In the genomic region with DNA sequence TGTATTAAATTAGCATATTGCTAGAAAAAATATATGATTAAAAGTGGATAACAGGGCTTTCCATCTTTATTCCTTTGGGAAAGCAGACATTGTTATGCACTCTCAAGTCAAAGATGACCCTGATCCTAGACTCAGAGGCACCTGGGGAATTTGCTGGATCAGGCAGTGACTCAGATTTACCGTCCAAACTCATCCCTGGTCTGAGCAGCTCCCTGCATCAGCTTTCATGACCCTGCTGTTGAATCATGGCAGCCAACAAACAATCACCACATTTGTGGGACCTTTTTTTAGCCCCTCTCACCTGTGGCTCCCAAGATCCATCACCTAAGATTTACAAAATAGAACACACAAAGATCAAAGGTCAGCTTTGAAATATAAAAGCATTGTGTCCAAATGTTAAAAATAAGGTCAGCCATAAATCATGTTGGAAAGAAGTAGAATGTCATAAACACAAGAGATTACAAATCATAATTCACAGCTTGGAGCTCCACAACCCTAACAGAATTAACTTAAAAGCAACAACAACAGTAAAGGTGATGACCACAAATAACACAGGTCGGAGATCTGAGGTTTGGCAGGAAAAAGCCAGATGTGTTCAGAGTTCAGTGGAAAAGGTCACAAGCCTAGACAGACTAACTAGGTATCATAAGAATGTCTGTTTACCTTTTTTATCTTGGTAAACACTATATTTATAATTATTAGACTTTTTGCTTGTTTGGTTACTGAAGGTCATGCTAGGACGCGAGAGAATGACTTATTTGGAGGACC, we compare ENCODE assay signal across 20 cellular contexts. TPM values are rescaled to one million over a fixed set of nuclear protein-coding genes. Genes with fewer than 3 reads are reported as not detected.
A peak's percentile ranks its signal among the peaks of the same experiment; 100 is the strongest.
DNase-seq lines count a peak whose midpoint lies in the region; ATAC-seq and TF ChIP-seq lines count a peak whose summit lies in the region.
"Had no signal": no experiment of that assay in that cellular context is flagged by ENCODE, and none has a peak within 500 bp of the region (broad histone marks: within the 10 kb centered on the region; RNA-seq: fewer than 3 reads in every experiment).

No MANE protein-coding gene starts in this region.

- TF ChIP-seq POLR2A in adrenal gland (IDR thresholded peaks at IDR 0.05) = no peak

- no peaks in the 10 kb centered on the region for H3K79me1 ChIP-seq in trophoblast cell (ENCODE audit: low read length)

- H2AFZ ChIP-seq in GM23248 (no peak overlapping the region), trophoblast cell (ENCODE audit: insufficient read depth, low read length, poor library complexity) (no peak overlapping the region)

- no peak overlapping the region for H3K14ac ChIP-seq in trophoblast cell (ENCODE audit: low read length)

- no peak overlapping the region for H4K12ac ChIP-seq in trophoblast cell (ENCODE audit: low read depth, low read length)

- DNase-seq in GM23248 (peak; percentile 34), adrenal gland (peak in 6 of 7 donors; percentile 28 to 64 (median 42)), islet precursor cell (peak; percentile 71), trophoblast cell (peak; percentile 33 to 45), cerebellum (ENCODE audit: low spot score) (no peak), T-helper 9 cell (no peak), ureter (ENCODE audit: low spot score) (no peak)
- DNase-seq: Caco-2, DMS53, KG1, MG63, NCI-H1092 treated with DMSO at 0.1 percent for 48 hours, NCI-H1694, NCI-H2107, NCI-H345, NCI-H69, PC-3 had no signal

- H3K36me3 ChIP-seq in GM23248 (ENCODE audit: low read depth) (no peaks in the 10 kb centered on the region), adrenal gland (replicated peaks in 1 of 2) (no peaks in the 10 kb centered on the region), trophoblast cell (ENCODE audit: control insufficient read depth in 1 of 2, insufficient read depth in 2 of 2, low read length in 2 of 2) (no peaks in the 10 kb centered on the region)
- H3K36me3 ChIP-seq: MG63 had no signal

- H3F3A ChIP-seq in GM23248 (ENCODE audit: insufficient read depth) = no peaks in the 10 kb centered on the region

- WGBS in GM23248 (ENCODE audit: low coverage in 1 of 2, low lambda C conversion rate in 2 of 2, missing lambda C conversion rate in 2 of 2), 2 experiments = 85 to 86% methylated on average over 4 of the region's 4 CpGs
- 32 to 55% (median 50%) methylated on average over 4 of the region's 4 CpGs for WGBS in adrenal gland, 4 donors
- no CpG with 5 or more reads among the region's 4 CpGs for WGBS in trophoblast cell (ENCODE audit: extremely low coverage, insufficient coverage, insufficient read length)

- H3K9me3 ChIP-seq in GM23248 (ENCODE audit: low read depth) (no peaks in the 10 kb centered on the region), adrenal gland (replicated peaks in 1 of 3) (no peaks in the 10 kb centered on the region), trophoblast cell (ENCODE audit: insufficient read depth, low read depth, low read length) (no peaks in the 10 kb centered on the region)
- H3K9me3 ChIP-seq: Caco-2, MG63 had no signal

- H4K91ac ChIP-seq in trophoblast cell (ENCODE audit: low read depth, low read length) = no peak overlapping the region

- H3K9ac ChIP-seq in GM23248 = no peak overlapping the region
- no peak overlapping the region for H3K9ac ChIP-seq in trophoblast cell (ENCODE audit: low read length)

- H4K8ac ChIP-seq in trophoblast cell (ENCODE audit: low read depth, low read length) = no peak overlapping the region

- H2AK5ac ChIP-seq in trophoblast cell (ENCODE audit: low read length) = no peak overlapping the region

- ATAC-seq in GM21515 (IDR thresholded peaks at IDR 0.05; ENCODE audit: unreplicated experiment) = no peak
- ATAC-seq: GM12878, PC-3 had no signal

- H2BK12ac ChIP-seq in trophoblast cell (ENCODE audit: low read length) = no peak overlapping the region

- no peak overlapping the region for H2BK120ac ChIP-seq in trophoblast cell (ENCODE audit: insufficient read depth, low read length, poor library complexity)

- no peak overlapping the region for H3K18ac ChIP-seq in trophoblast cell (ENCODE audit: low read length)

- H3K27me3 ChIP-seq in GM23248 (replicated peaks; ENCODE audit: insufficient read depth) (no peaks in the 10 kb centered on the region), adrenal gland (no peaks in the 10 kb centered on the region), trophoblast cell (ENCODE audit: insufficient read depth, low read length) (no peaks in the 10 kb centered on the region)
- H3K27me3 ChIP-seq: MG63 had no signal

- H4K20me1 ChIP-seq in GM23248 (ENCODE audit: insufficient read depth) = no peaks in the 10 kb centered on the region

- H3K79me2 ChIP-seq in GM23248 (ENCODE audit: insufficient read depth) = peaks cover 8% of the 10 kb centered on the region; the same call in 1 of the 2 replicates
- H3K79me2 ChIP-seq in trophoblast cell (ENCODE audit: control insufficient read depth, insufficient read depth, low read length, poor library complexity) = no peaks in the 10 kb centered on the region

- H3K4me1 ChIP-seq in GM23248 (ENCODE audit: insufficient read depth) (peaks cover 2% of the 10 kb centered on the region; the same call in 1 of the 2 replicates), adrenal gland (replicated peaks in 1 of 2) (peaks cover 0 to 3% of the 10 kb centered on the region in 2 donors), trophoblast cell (ENCODE audit: control insufficient read depth in 1 of 2, insufficient read depth in 2 of 2, low read length in 2 of 2) (peaks cover 0 to 5% of the 10 kb centered on the region in 2 experiments)
- H3K4me1 ChIP-seq: Caco-2 had no signal

- TF ChIP-seq CTCF in adrenal gland (IDR thresholded peaks at IDR 0.05) = no peak

- in situ Hi-C loops in GM23248 (cut with MboI) = no loop called here

- H3K4me3 ChIP-seq in GM23248 (no peak overlapping the region), adrenal gland (no peak overlapping the region), trophoblast cell (ENCODE audit: low read depth, low read length) (no peak overlapping the region)
- H3K4me3 ChIP-seq: GM12878, MG63 had no signal

- intact Hi-C loops in adrenal gland (cut with DNase I) = no loop called here

- H3K4me2 ChIP-seq in GM23248 (ENCODE audit: unreplicated experiment) (no peak overlapping the region), trophoblast cell (ENCODE audit: low read length) (no peak overlapping the region)

- no peak overlapping the region for H3K23ac ChIP-seq in trophoblast cell (ENCODE audit: low read length)

- no peak overlapping the region for H3K4ac ChIP-seq in trophoblast cell (ENCODE audit: low read depth, low read length)

- H3K27ac ChIP-seq in GM23248 (no peak overlapping the region), adrenal gland (no peak overlapping the region), trophoblast cell (ENCODE audit: low read depth, low read length) (no peak overlapping the region)
- H3K27ac ChIP-seq: HL-60 had no signal

- no peaks in the 10 kb centered on the region for H3K9me2 ChIP-seq in GM23248 (ENCODE audit: insufficient read depth)

- no peak overlapping the region for H2BK5ac ChIP-seq in trophoblast cell (ENCODE audit: low read depth, low read length, poor library complexity)

RNA-seq across cellular contexts. Expression of gene ZFAND5, which starts 55.5 kb away (rescaled TPM):
- 166 and 184 TPM in 2 replicates for total RNA-seq in GM23248 (2014; rRNA removed; shearing (Covaris generic))
- polyA plus RNA-seq in GM23248 (2016; fragmentation: Nextera tagmentation; extraction: Ambion mirVana) (178 and 181 TPM in 2 replicates), adrenal gland (100 to 1,000 TPM; 140 to 246 (median 227) TPM)
- total RNA-seq in adrenal gland (100 to 1,000 TPM; 119 to 326 (median 192) TPM), cerebellum (205 TPM), ureter (282 TPM)
- 209 and 220 TPM in 2 replicates for polyA plus RNA-seq in trophoblast cell (2013)

Comparison
In these comparisons a context has a peak if more than half of its experiments do, and no peak if none do; other contexts are left out.
1. DNase-seq: peak in GM23248 (single experiment), adrenal gland (6 of 7), islet precursor cell (single experiment) and trophoblast cell (2 of 2); none in cerebellum (single experiment), T-helper 9 cell (single experiment) and ureter (single experiment).